In genomic region chr3:189772584-189772983, GRCh38 we compare ENCODE assay signal across 16 cellular contexts.
DNase-seq lines count a peak whose midpoint lies in the region; ATAC-seq and TF ChIP-seq lines count a peak whose summit lies in the region.
"Had no signal": no experiment of that assay in that cellular context is flagged by ENCODE, and none has a peak within 500 bp of the region (broad histone marks: within the 10 kb centered on the region; RNA-seq: fewer than 3 reads in every experiment).

No MANE protein-coding gene starts in this region.

- DNase-seq in HFFc6, result no peak
- DNase-seq in cardiac fibroblast (ENCODE audit: low read depth in 2 of 2), result peak; percentile 6 to 47
- no peak for DNase-seq in mesothelial cell of epicardium (ENCODE audit: low spot score in 2 of 2, unreplicated experiment in 2 of 2)
- DNase-seq in stimulated activated CD4-positive, alpha-beta T cell treated with anti-CD3 and anti-CD28 coated beads, Interleukin-4, amount 100 ng/mL, for 4 hours, result no peak
- DNase-seq: activated CD4-positive, alpha-beta T cell treated with anti-CD3 and anti-CD28 coated beads for 48 hours; activated T-cell treated with anti-CD3 and anti-CD28 coated beads, Interleukin-2, amount 50 U/mL, for 1 hour; central memory CD4-positive, alpha-beta T cell; heart left ventricle; posterior cingulate gyrus; stimulated activated CD4-positive, alpha-beta T cell treated with anti-CD3 and anti-CD28 coated beads, Interleukin-15, amount 100 ng/mL, for 24 hours; T-helper 2 cell had no signal

- H3K27me3 Mint-ChIP-seq in HFFc6 (ENCODE audit: insufficient read depth), result peaks cover 1% of the 10 kb centered on the region; the same call in 1 of the 2 replicates
- H3K27me3 Mint-ChIP-seq in mesothelial cell of epicardium (ENCODE audit: low read depth), result no peaks in the 10 kb centered on the region

- peaks cover 11% of the 10 kb centered on the region for H3K4me1 ChIP-seq in ACC112 (ENCODE audit: control insufficient read depth, insufficient read depth, low read length, unreplicated experiment)

- ATAC-seq in GM19324 (IDR thresholded peaks at IDR 0.05; ENCODE audit: low FRiP score, unreplicated experiment) (no peak), GM21825 (IDR thresholded peaks at IDR 0.05; ENCODE audit: unreplicated experiment) (no peak), HG02970 (IDR thresholded peaks at IDR 0.05; ENCODE audit: low FRiP score, unreplicated experiment) (no peak)
- ATAC-seq: activated naive CD4-positive, alpha-beta T cell treated with anti-CD3 and anti-CD28 coated beads, Interleukin-2, amount 50 U/mL, for 72 hours; heart left ventricle had no signal

- no peak overlapping the region for H3K27ac ChIP-seq in ACC112 (ENCODE audit: low read depth, low read length)
- H3K27ac ChIP-seq: heart left ventricle had no signal

- no peaks in the 10 kb centered on the region for H3K36me3 ChIP-seq in ACC112 (ENCODE audit: insufficient read depth, low read length)
- H3K36me3 ChIP-seq: heart left ventricle had no signal

- TF ChIP-seq CTCF in HFFc6 (IDR thresholded peaks at IDR 0.05), result no peak
- TF ChIP-seq CTCF in cardiac fibroblast (IDR thresholded peaks at IDR 0.05; ENCODE audit: low read depth, low read length), result no peak
- no peak for TF ChIP-seq CTCF in mesothelial cell of epicardium (IDR thresholded peaks at IDR 0.05; ENCODE audit: unreplicated experiment)

- H3K27me3 ChIP-seq in ACC112 (ENCODE audit: insufficient read depth, low read length), result no peaks in the 10 kb centered on the region
- H3K27me3 ChIP-seq: heart left ventricle had no signal

- H3K4me3 ChIP-seq in ACC112 (ENCODE audit: low read depth, low read length) (peak overlapping the region; percentile 37; the same call in 1 of the 2 replicates), cardiac fibroblast (replicated peaks in 1 of 2; ENCODE audit: low read depth in 2 of 2, low read length in 2 of 2) (no peak overlapping the region)
- H3K4me3 ChIP-seq: heart left ventricle had no signal

- H3K9me3 Mint-ChIP-seq in HFFc6 (no peaks in the 10 kb centered on the region), mesothelial cell of epicardium (no peaks in the 10 kb centered on the region)
- H3K9me3 Mint-ChIP-seq: activated naive CD4-positive, alpha-beta T cell treated with anti-CD3 and anti-CD28 coated beads, Interleukin-2, amount 50 U/mL, for 72 hours had no signal

- H3K36me3 Mint-ChIP-seq in HFFc6 (ENCODE audit: low read depth), result no peaks in the 10 kb centered on the region
- no peaks in the 10 kb centered on the region for H3K36me3 Mint-ChIP-seq in mesothelial cell of epicardium
- H3K36me3 Mint-ChIP-seq: activated naive CD4-positive, alpha-beta T cell treated with anti-CD3 and anti-CD28 coated beads, Interleukin-2, amount 50 U/mL, for 72 hours had no signal

- peak overlapping the region; percentile 55; the same call in 1 of the 2 replicates for H3K27ac Mint-ChIP-seq in HFFc6
- peak overlapping the region; percentile 81 for H3K27ac Mint-ChIP-seq in mesothelial cell of epicardium
- H3K27ac Mint-ChIP-seq: activated naive CD4-positive, alpha-beta T cell treated with anti-CD3 and anti-CD28 coated beads, Interleukin-2, amount 50 U/mL, for 72 hours had no signal

- H3K4me3 Mint-ChIP-seq in HFFc6 (no peak overlapping the region), mesothelial cell of epicardium (peak overlapping the region; percentile 18)

- H3K4me1 Mint-ChIP-seq in HFFc6 (ENCODE audit: low read depth) (peaks cover 10% of the 10 kb centered on the region), mesothelial cell of epicardium (peaks cover 44% of the 10 kb centered on the region)

- H3K79me2 ChIP-seq in ACC112 (ENCODE audit: control insufficient read depth, insufficient read depth, low read length, unreplicated experiment), result no peaks in the 10 kb centered on the region

- peak overlapping the region; percentile 36 for H2AFZ ChIP-seq in ACC112 (ENCODE audit: low read length, unreplicated experiment)

Comparison
In these comparisons a context has a peak if more than half of its experiments do, and no peak if none do; other contexts are left out.
1. DNase-seq: peak in cardiac fibroblast (2 of 2); none in HFFc6 (single experiment), mesothelial cell of epicardium (0 of 2) and stimulated activated CD4-positive, alpha-beta T cell treated with anti-CD3 and anti-CD28 coated beads, Interleukin-4, amount 100 ng/mL, for 4 hours (0 of 2).